ENCODE assay signal across 29 cellular contexts in genomic region chr1:3563610-3564009, GRCh38.
"Had no signal": no experiment of that assay in that cellular context is flagged by ENCODE, and none has a peak within 500 bp of the region (broad histone marks: within the 10 kb centered on the region; RNA-seq: fewer than 3 reads in every experiment).

No MANE protein-coding gene starts in this region.

- H3K36me3 ChIP-seq: neutrophil, pancreas, spleen, suprapubic skin, tibial artery, transverse colon, upper lobe of right lung, uterus had no signal

- H3K36me3 Mint-ChIP-seq: naive thymus-derived CD4-positive, alpha-beta T cell; natural killer cell; stimulated activated memory B cell treated with anti-CD40 and anti-IgM and Interleukin-4, amounts not matched to agents 10 μg/mL and 1 μg/mL and 100 μg/mL, for 72 hours; type B pancreatic cell had no signal

- H3K27me3 ChIP-seq: neutrophil, pancreas, testis, transverse colon, upper lobe of right lung, uterus had no signal

- H3K4me1 Mint-ChIP-seq: naive thymus-derived CD4-positive, alpha-beta T cell; natural killer cell had no signal

- H3K9me3 ChIP-seq: neutrophil, pancreas, psoas muscle, suprapubic skin, testis, tibial artery, transverse colon, upper lobe of right lung, uterus had no signal

- H3K4me1 ChIP-seq: pancreas, psoas muscle, spleen, transverse colon, upper lobe of right lung, uterus had no signal

- ATAC-seq: naive thymus-derived CD4-positive, alpha-beta T cell; natural killer cell; pancreas; right cardiac atrium; sciatic nerve; stimulated activated memory B cell treated with anti-CD40 and anti-IgM and Interleukin-4, amounts not matched to agents 10 μg/mL and 1 μg/mL and 100 μg/mL, for 72 hours; stimulated activated naive CD8-positive, alpha-beta T cell treated with anti-CD3 and anti-CD28 coated beads, Interleukin-15, amount 100 ng/mL, for 72 hours; stimulated activated naive CD8-positive, alpha-beta T cell treated with anti-CD3 and anti-CD28 coated beads, Interleukin-15, Interleukin-2, amounts not matched to agents 100 U/mL and 50 U/mL, for 24 hours; upper lobe of right lung had no signal

- H3K9me3 Mint-ChIP-seq: naive thymus-derived CD4-positive, alpha-beta T cell; natural killer cell; nephron; stimulated activated memory B cell treated with anti-CD40 and anti-IgM and Interleukin-4, amounts not matched to agents 10 μg/mL and 1 μg/mL and 100 μg/mL, for 72 hours; stimulated activated naive CD8-positive, alpha-beta T cell treated with anti-CD3 and anti-CD28 coated beads, Interleukin-15, amount 100 ng/mL, for 72 hours; type B pancreatic cell had no signal

- H3K4me3 ChIP-seq: pancreas, psoas muscle, skin epidermis, smooth muscle cell, spleen, suprapubic skin, testis, tibial artery, transverse colon, upper lobe of right lung, uterus had no signal

- H3K4me2 ChIP-seq: smooth muscle cell had no signal

- H3K27ac ChIP-seq: neutrophil, pancreas, psoas muscle, skin epidermis, spleen, suprapubic skin, testis, tibial artery, transverse colon, upper lobe of right lung, uterus had no signal

- DNase-seq: naive thymus-derived CD4-positive, alpha-beta T cell; natural killer cell; pancreas; posterior cingulate gyrus; psoas muscle; right cardiac atrium; spleen; stimulated activated CD4-positive, alpha-beta T cell treated with anti-CD3 and anti-CD28 coated beads, Interleukin-12 subunit alpha, Interleukin-12 subunit beta, amount 100 ng/mL, for 4 hours; stimulated activated CD4-positive, alpha-beta T cell treated with anti-CD3 and anti-CD28 coated beads, Interleukin-1b, Interleukin-23, amount 100 ng/mL, for 48 hours; stimulated activated CD4-positive, alpha-beta T cell treated with anti-CD3 and anti-CD28 coated beads, Interleukin-4, amount 100 ng/mL, for 1 hour; stimulated activated CD4-positive, alpha-beta T cell treated with anti-CD3 and anti-CD28 coated beads, Interleukin-4, amount 100 ng/mL, for 4 hours; stimulated activated CD8-positive, alpha-beta memory T cell treated with anti-CD3 and anti-CD28 coated beads, Interleukin-4, amount 100 ng/mL, for 48 hours; stimulated activated naive CD4-positive, alpha-beta T cell; stimulated activated naive CD8-positive, alpha-beta T cell treated with anti-CD3 and anti-CD28 coated beads, Interleukin-15, amount 100 ng/mL, for 72 hours; stimulated activated naive CD8-positive, alpha-beta T cell treated with anti-CD3 and anti-CD28 coated beads, Interleukin-15, Interleukin-2, amounts not matched to agents 100 U/mL and 50 U/mL, for 24 hours; testis; tibial artery; transverse colon; upper lobe of right lung; uterus had no signal

- H3K4me3 Mint-ChIP-seq: naive thymus-derived CD4-positive, alpha-beta T cell; natural killer cell; nephron; stimulated activated memory B cell treated with anti-CD40 and anti-IgM and Interleukin-4, amounts not matched to agents 10 μg/mL and 1 μg/mL and 100 μg/mL, for 72 hours; stimulated activated naive CD8-positive, alpha-beta T cell treated with anti-CD3 and anti-CD28 coated beads, Interleukin-15, amount 100 ng/mL, for 72 hours; type B pancreatic cell had no signal

- H3K27ac Mint-ChIP-seq: naive thymus-derived CD4-positive, alpha-beta T cell; natural killer cell; progenitor cell of endocrine pancreas; stimulated activated memory B cell treated with anti-CD40 and anti-IgM and Interleukin-4, amounts not matched to agents 10 μg/mL and 1 μg/mL and 100 μg/mL, for 72 hours; stimulated activated naive CD8-positive, alpha-beta T cell treated with anti-CD3 and anti-CD28 coated beads, Interleukin-15, amount 100 ng/mL, for 72 hours; type B pancreatic cell had no signal

- H3K27me3 Mint-ChIP-seq: naive thymus-derived CD4-positive, alpha-beta T cell; progenitor cell of endocrine pancreas; stimulated activated naive CD8-positive, alpha-beta T cell treated with anti-CD3 and anti-CD28 coated beads, Interleukin-15, amount 100 ng/mL, for 72 hours had no signal
